24 cellular contexts compared by ENCODE assay signal in genomic region chr4:54737421-54737820, GRCh38.
"Had no signal": no experiment of that assay in that cellular context is flagged by ENCODE, and none has a peak within 500 bp of the region (broad histone marks: within the 10 kb centered on the region; RNA-seq: fewer than 3 reads in every experiment).

No MANE protein-coding gene starts in this region.

- H3K4me2 ChIP-seq: neural progenitor cell had no signal

- H3K27ac ChIP-seq: neural progenitor cell, ovary, parathyroid adenoma, psoas muscle, right lobe of liver, sigmoid colon, stomach, thoracic aorta, thyroid gland, tibial nerve, upper lobe of left lung, vagina had no signal

- DNase-seq: occipital lobe; ovary; posterior cingulate gyrus; psoas muscle; right cardiac atrium; right lobe of liver; sigmoid colon; small intestine; stimulated activated CD4-positive, alpha-beta T cell treated with anti-CD3 and anti-CD28 coated beads, Interleukin-15, amount 100 ng/mL, for 24 hours; stimulated activated CD4-positive, alpha-beta T cell treated with anti-CD3 and anti-CD28 coated beads, Interleukin-2, amount 100 ng/mL, for 24 hours; stimulated activated CD4-positive, alpha-beta T cell treated with anti-CD3 and anti-CD28 coated beads, Interleukin-2, amount 100 ng/mL, for 48 hours; stimulated activated CD4-positive, alpha-beta T cell treated with anti-CD3 and anti-CD28 coated beads, Interleukin-4, amount 100 ng/mL, for 24 hours; stimulated activated naive B cell treated with anti-CD40 and anti-IgM and Interleukin-4, amounts not matched to agents 10 μg/mL and 1 μg/mL and 100 μg/mL, for 72 hours; stimulated activated naive CD4-positive, alpha-beta T cell treated with Interleukin-2 at 50 U/mL for 16 hours; stomach; thyroid gland; trophoblast cell; upper lobe of left lung had no signal

- H3K9me3 ChIP-seq: ovary, psoas muscle, right lobe of liver, sigmoid colon, stomach, thoracic aorta, thyroid gland, tibial nerve, upper lobe of left lung, vagina had no signal

- H3K4me3 ChIP-seq: neural progenitor cell, ovary, psoas muscle, right lobe of liver, sigmoid colon, stomach, thoracic aorta, thyroid gland, tibial nerve, upper lobe of left lung, vagina had no signal

- H2AFZ ChIP-seq: neural progenitor cell, parathyroid adenoma had no signal

- H3K4me1 ChIP-seq: parathyroid adenoma, psoas muscle, right lobe of liver, sigmoid colon, stomach, thyroid gland, tibial nerve, upper lobe of left lung, vagina had no signal

- H3K9ac ChIP-seq: neural progenitor cell, parathyroid adenoma had no signal

- ATAC-seq: psoas muscle; right lobe of liver; stimulated activated effector memory CD8-positive, alpha-beta T cell treated with anti-CD3 and anti-CD28 coated beads, Interleukin-12 subunit alpha, Interleukin-12 subunit beta, amount 100 ng/mL, for 72 hours had no signal

- H3K79me2 ChIP-seq: parathyroid adenoma had no signal

- H3K36me3 ChIP-seq: neural progenitor cell, ovary, right lobe of liver, sigmoid colon, stomach, thoracic aorta, tibial nerve, upper lobe of left lung, vagina had no signal

- H3K27me3 ChIP-seq: neural progenitor cell, ovary, right lobe of liver, sigmoid colon, stomach, thyroid gland, tibial nerve, upper lobe of left lung, vagina had no signal
